8 cellular contexts compared by ENCODE assay signal in genomic region chr6:30614843-30615218, GRCh38. TPM values are rescaled to one million over a fixed set of nuclear protein-coding genes. Genes with fewer than 3 reads are reported as not detected.
DNase-seq lines count a peak whose midpoint lies in the region; ATAC-seq and TF ChIP-seq lines count a peak whose summit lies in the region.

No MANE protein-coding gene starts in this region.

- H3K36me3 ChIP-seq in lower lobe of right lung, result peaks cover 19% of the 10 kb centered on the region

- no peaks in the 10 kb centered on the region for H3K27me3 ChIP-seq in lower lobe of right lung (ENCODE audit: low read depth)

- H3K4me1 ChIP-seq in lower lobe of right lung, result peaks cover 59% of the 10 kb centered on the region

- ATAC-seq in lower lobe of right lung, result peak; percentile 77 to 80

- TF ChIP-seq CTCF in lower lobe of right lung (IDR thresholded peaks at IDR 0.05), result no peak

- H3K27ac ChIP-seq in lower lobe of right lung, result peak overlapping the region; percentile 94

- H3K4me3 ChIP-seq in lower lobe of right lung, result peak overlapping the region; percentile 83

- intact Hi-C loops in lower lobe of right lung (cut with DNase I), result no loop called here

- DNase-seq in AG20443 (ENCODE audit: low spot score) (peak; percentile 91), GM19240 (ENCODE audit: insufficient read length, low spot score) (peak; percentile 65), HT-29 (ENCODE audit: low spot score) (peak; percentile 95), NK-92 (lab: John Stamatoyannopoulos, UW; ENCODE audit: unreplicated experiment) (peak; percentile 62), lower lobe of right lung (peak; percentile 80)
- peak; percentile 62 to 78 for DNase-seq in activated CD8-positive, alpha-beta memory T cell treated with anti-CD3 and anti-CD28 coated beads for 1 hour (ENCODE audit: extremely low read depth in 1 of 2, low read depth in 1 of 2)
- DNase-seq in effector CD8-positive, alpha-beta T cell (lab: John Stamatoyannopoulos, UW), result peak; percentile 74
- DNase-seq in stimulated activated CD4-positive, alpha-beta T cell treated with anti-CD3 and anti-CD28 coated beads, TNF-alpha, amount 100 ng/mL, for 24 hours (ENCODE audit: low read depth in 3 of 3), result peak; percentile 65 to 77 (median 68)

- no peaks in the 10 kb centered on the region for H3K9me3 ChIP-seq in lower lobe of right lung

RNA-seq across cellular contexts. Expression of gene PPP1R10, which starts 2.2 kb away (rescaled TPM):
- total RNA-seq in HT-29 (2014; rRNA removed; shearing (Covaris generic)), result 50.3 and 51.5 TPM in 2 replicates
- 68.8 TPM for total RNA-seq in lower lobe of right lung

RNA-seq across cellular contexts. Expression of gene MRPS18B, which starts 2.8 kb away (rescaled TPM):
- total RNA-seq in HT-29 (2014; rRNA removed; shearing (Covaris generic)), result 55.4 and 66.8 TPM in 2 replicates
- total RNA-seq in lower lobe of right lung, result 55.0 TPM

RNA-seq across cellular contexts. Expression of gene ATAT1, which starts 11.8 kb away (rescaled TPM):
- 8.3 and 9.2 TPM in 2 replicates for total RNA-seq in HT-29 (2014; rRNA removed; shearing (Covaris generic))
- total RNA-seq in lower lobe of right lung, result 8.9 TPM

RNA-seq across cellular contexts. Expression of gene C6orf136, which starts 32.1 kb away (rescaled TPM):
- 14.5 and 18.6 TPM in 2 replicates for total RNA-seq in HT-29 (2014; rRNA removed; shearing (Covaris generic))
- total RNA-seq in lower lobe of right lung, result 19.9 TPM

RNA-seq across cellular contexts. Expression of gene ABCF1, which starts 43.6 kb away (rescaled TPM):
- 57.3 and 73.4 TPM in 2 replicates for total RNA-seq in HT-29 (2014; rRNA removed; shearing (Covaris generic))
- 40.0 TPM for total RNA-seq in lower lobe of right lung

Comparison
In these comparisons a context has a peak if more than half of its experiments do, and no peak if none do; other contexts are left out.
1. Peak in every context shown above with its lines: DNase-seq, ATAC-seq, H3K4me3 ChIP-seq and H3K27ac ChIP-seq.